ENCODE assay signal across 8 cellular contexts in genomic region chr2:231672617-231673347, GRCh38. TPM values are rescaled to one million over a fixed set of nuclear protein-coding genes. Genes with fewer than 3 reads are reported as not detected.
DNase-seq lines count a peak whose midpoint lies in the region; ATAC-seq, FAIRE-seq and TF ChIP-seq lines count a peak whose summit lies in the region.

No MANE protein-coding gene starts in this region.

- no peak for FAIRE-seq in keratinocyte (lab: Jason Lieb, UNC)

- H3K79me2 ChIP-seq in keratinocyte (ENCODE audit: control insufficient read depth, insufficient read depth, low read length): no peaks in the 10 kb centered on the region

- no peaks in the 10 kb centered on the region for H3K9me3 ChIP-seq in keratinocyte (ENCODE audit: control insufficient read depth, low read depth, low read length)
- H3K9me3 ChIP-seq in upper lobe of left lung: no peaks in the 10 kb centered on the region

- peak; percentile 40 for TF ChIP-seq POLR2A in GM15510 (IDR thresholded peaks at IDR 0.05; ENCODE audit: borderline replicate concordance, extremely low read depth, insufficient read length)
- peak in 1 of 4 donors; percentile 48 for TF ChIP-seq POLR2A in upper lobe of left lung (IDR thresholded peaks at IDR 0.05)

- 27 to 56% methylated on average over 8 to 20 of the region's 20 CpGs for WGBS in upper lobe of left lung, 2 donors

- peak overlapping the region; percentile 75 for H3K27ac ChIP-seq in angular gyrus (ENCODE audit: low read depth, low read length)
- H3K27ac ChIP-seq in keratinocyte (ENCODE audit: control insufficient read depth, insufficient read depth, low read length): peak overlapping the region; percentile 65
- H3K27ac ChIP-seq in upper lobe of left lung: peak overlapping the region; percentile 91 to 94 (median 92)

- peaks cover 39% of the 10 kb centered on the region for H3K4me1 ChIP-seq in keratinocyte (ENCODE audit: control insufficient read depth, extremely low read depth, insufficient read depth, low read length)
- peaks cover 47 to 64% (median 56%) of the 10 kb centered on the region in 4 donors for H3K4me1 ChIP-seq in upper lobe of left lung

- DNase-seq in AG08395 (ENCODE audit: low spot score): peak; percentile 55
- DNase-seq in NCI-H128 (lab: John Stamatoyannopoulos, UW; ENCODE audit: unreplicated experiment): peak; percentile 49
- DNase-seq in keratinocyte (ENCODE audit: low read depth, low spot score): no peak
- DNase-seq in upper lobe of left lung: peak; percentile 76 to 85
- no peak for DNase-seq in KG1 (lab: John Stamatoyannopoulos, UW)

- ATAC-seq in HG02610 (IDR thresholded peaks at IDR 0.05; ENCODE audit: unreplicated experiment) (peak; percentile 66), upper lobe of left lung (ENCODE audit: low FRiP score in 2 of 2) (peak; percentile 33 to 71)

- no peak for TF ChIP-seq EP300 in upper lobe of left lung (IDR thresholded peaks at IDR 0.05)

- no peaks in the 10 kb centered on the region for H3K36me3 ChIP-seq in keratinocyte (ENCODE audit: control insufficient read depth in 2 of 2, extremely low read depth in 1 of 2, insufficient read depth in 2 of 2, low read length in 2 of 2)
- no peaks in the 10 kb centered on the region for H3K36me3 ChIP-seq in upper lobe of left lung

- H3K4me3 ChIP-seq in keratinocyte (ENCODE audit: control insufficient read depth in 2 of 3, extremely low read depth in 1 of 3, insufficient read depth in 2 of 3, low read depth in 1 of 3, low read length in 3 of 3) (peak overlapping the region in 2 of 3 experiments; percentile 13 to 48), upper lobe of left lung (peak overlapping the region in 2 of 4 donors; percentile 23 to 30)

- H3K9me1 ChIP-seq in keratinocyte (ENCODE audit: control insufficient read depth, extremely low read depth, insufficient read depth, low read length): no peaks in the 10 kb centered on the region

- H3K27me3 ChIP-seq in keratinocyte (ENCODE audit: control insufficient read depth, extremely low read depth, insufficient read depth, low read length) (no peaks in the 10 kb centered on the region), upper lobe of left lung (no peaks in the 10 kb centered on the region)

- peak overlapping the region; percentile 72 for H3K4me2 ChIP-seq in keratinocyte (ENCODE audit: control insufficient read depth, extremely low read depth, insufficient read depth, low read depth, low read length)

- dilution Hi-C loops in keratinocyte (cut with MboI; ENCODE audit: extremely low pct_ligation_motif_present, low sequenced_read_pairs): no loop called here

- TF ChIP-seq CTCF in keratinocyte (optimal IDR thresholded peaks at IDR 0.05 in 1 of 3, IDR thresholded peaks at IDR 0.05 in 1 of 3, conservative IDR thresholded peaks at IDR 0.05 in 1 of 3; ENCODE audit: extremely low read depth in 1 of 3, insufficient read depth in 2 of 3, low read length in 3 of 3): peak in 1 of 3 experiments; percentile 45
- TF ChIP-seq CTCF in upper lobe of left lung (IDR thresholded peaks at IDR 0.05): peak in 3 of 6 experiments; percentile 14 to 31 (median 17)

- H3K9ac ChIP-seq in keratinocyte (ENCODE audit: control insufficient read depth, extremely low read depth, insufficient read depth, low read length): peak overlapping the region; percentile 67

- no peaks in the 10 kb centered on the region for H4K20me1 ChIP-seq in keratinocyte (ENCODE audit: control insufficient read depth, extremely low read depth, insufficient read depth, low read length)

- H2AFZ ChIP-seq in keratinocyte (ENCODE audit: control insufficient read depth, low read length): peak overlapping the region; percentile 87

RNA-seq across cellular contexts. Expression of gene PTMA, which starts 35.5 kb away (rescaled TPM):
- 200 to 691 TPM (median 598 TPM) in 3 replicates for polyA plus RNA-seq in keratinocyte
- 225 TPM for polyA plus RNA-seq in keratinocyte (2011; ENCODE audit: low read depth)
- 365 and 669 TPM in 2 replicates for polyA plus RNA-seq in keratinocyte (2011; cell fraction: cytosol; rRNA removed)
- 172 and 224 TPM in 2 replicates for polyA plus RNA-seq in keratinocyte (2011; cell fraction: nucleus; rRNA removed)
- polyA plus RNA-seq in keratinocyte (2012; ENCODE audit: low replicate concordance): 295 and 1,005 TPM in 2 replicates
- polyA minus RNA-seq in keratinocyte: 30.7 to 59.6 TPM (median 58.6 TPM) in 3 replicates
- 399 TPM for polyA minus RNA-seq in keratinocyte (2011; cell fraction: cytosol; rRNA and poly(A)+ RNA removed)
- 57.3 and 58.8 TPM in 2 replicates for polyA minus RNA-seq in keratinocyte (2011; cell fraction: nucleus; rRNA and poly(A)+ RNA removed)
- 100 to 1,000 TPM; 344 to 896 (median 663) TPM for total RNA-seq in upper lobe of left lung

Comparison
In these comparisons a context has a peak if more than half of its experiments do, and no peak if none do; other contexts are left out.
1. DNase-seq: peak in AG08395 (single experiment), NCI-H128 (single experiment) and upper lobe of left lung (2 of 2); none in keratinocyte (single experiment) and KG1 (single experiment).
2. Peak in every context shown above with its lines, with median percentiles within 50 percentile points of each other: H3K27ac ChIP-seq.